Comparison of ENCODE assay signal across 8 cellular contexts in the genomic region with DNA sequence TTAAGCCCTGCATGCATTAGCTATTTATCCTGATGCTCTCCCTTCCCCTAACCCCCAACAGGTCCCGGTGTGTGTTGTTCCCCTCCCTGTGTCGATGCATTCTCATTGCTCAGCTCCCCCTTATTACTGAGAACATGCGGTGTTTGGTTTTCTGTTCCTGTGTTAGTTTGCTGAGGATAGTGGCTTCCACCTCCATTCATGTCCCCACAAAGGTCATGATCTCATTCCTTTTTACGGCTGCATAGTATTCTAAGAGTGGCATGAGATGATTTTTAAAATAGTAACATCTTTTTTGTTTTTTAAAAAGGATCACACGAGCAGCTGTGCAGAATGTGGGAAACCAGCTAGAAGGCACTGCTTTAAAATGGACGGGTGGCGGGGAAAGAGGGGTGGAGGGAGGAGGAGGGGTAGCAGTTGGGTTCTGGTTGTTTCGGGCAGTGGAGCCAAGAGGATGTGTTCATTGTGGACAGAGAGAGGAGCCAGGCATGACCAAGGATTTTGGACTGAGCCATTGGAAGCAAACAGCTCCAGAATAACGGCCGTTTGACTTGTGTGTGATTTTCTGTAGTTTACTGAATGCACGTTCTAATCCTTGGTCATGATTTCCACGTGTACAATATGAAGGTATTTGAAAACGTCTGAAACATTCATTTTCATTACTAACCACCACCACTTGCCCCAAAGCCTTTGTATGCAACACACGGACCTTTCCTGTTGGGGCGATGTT. TPM values are rescaled to one million over a fixed set of nuclear protein-coding genes. Genes with fewer than 3 reads are reported as not detected.
DNase-seq lines count a peak whose midpoint lies in the region; ATAC-seq, FAIRE-seq and TF ChIP-seq lines count a peak whose summit lies in the region.

No MANE protein-coding gene starts in this region.

- no peak for TF ChIP-seq POLR2A in thyroid gland (IDR thresholded peaks at IDR 0.05)

- no peaks in the 10 kb centered on the region for H3K27me3 ChIP-seq in thyroid gland

- H3K9ac ChIP-seq in kidney (ENCODE audit: low read length in 2 of 2): peak overlapping the region in 1 of 2 donors; percentile 81

- DNase-seq in activated T-cell treated with anti-CD3 and anti-CD28 coated beads, Interleukin-2, amount 50 U/mL, for 4 hours: no peak
- DNase-seq in activated T-cell treated with anti-CD3 and anti-CD28 coated beads, Interleukin-2, amount 50 U/mL, for 48 hours: no peak
- no peak for DNase-seq in activated T-helper 1 cell treated with anti-CD3 and anti-CD28 coated beads, Interleukin-12 subunit alpha, Interleukin-12 subunit beta, Interleukin-2, Interleukin-4 antibody, amounts not matched to agents 30 ng/mL and 10 ng/mL and 1 ng/mL, durations not matched to agents 14 hours and 24 hours and 36 hours (ENCODE audit: low spot score)
- DNase-seq in kidney (no peak), thyroid gland (no peak), DMS153 (lab: John Stamatoyannopoulos, UW) (no peak), GM03348 (ENCODE audit: low spot score) (no peak)
- DNase-seq in central memory CD4-positive, alpha-beta T cell: no peak

- no peaks in the 10 kb centered on the region for H3K27me3 Mint-ChIP-seq in activated T-cell treated with anti-CD3 and anti-CD28 coated beads, Interleukin-2, amount 50 U/mL, for 4 hours (ENCODE audit: low read depth)
- H3K27me3 Mint-ChIP-seq in activated T-helper 1 cell treated with anti-CD3 and anti-CD28 coated beads, Interleukin-12 subunit alpha, Interleukin-12 subunit beta, Interleukin-2, Interleukin-4 antibody, amounts not matched to agents 30 ng/mL and 10 ng/mL and 1 ng/mL, durations not matched to agents 14 hours and 24 hours and 36 hours (ENCODE audit: insufficient read depth): no peaks in the 10 kb centered on the region

- WGBS in thyroid gland, 2 donors: 39% methylated on average over 15 of the region's 15 CpGs

- H3K36me3 ChIP-seq in kidney (ENCODE audit: control insufficient read depth in 1 of 2, insufficient read depth in 2 of 2, low read length in 2 of 2): peaks cover 0 to 2% of the 10 kb centered on the region in 2 donors
- H3K36me3 ChIP-seq in thyroid gland: no peaks in the 10 kb centered on the region

- intact Hi-C loops in activated T-helper 1 cell treated with anti-CD3 and anti-CD28 coated beads, Interleukin-12 subunit alpha, Interleukin-12 subunit beta, Interleukin-2, Interleukin-4 antibody, amounts not matched to agents 30 ng/mL and 10 ng/mL and 1 ng/mL, durations not matched to agents 14 hours and 24 hours and 36 hours (cut with micrococcal nuclease): loop anchor here (5.0 to 10.0 kb wide), 3 partner anchors 217 to 1187 kb away; partner anchors contain the start of genes FASTKD3 and MTRR
- intact Hi-C loops in kidney (cut with DNase I): no loop called here
- intact Hi-C loops in thyroid gland (cut with DNase I): no loop called here

- ATAC-seq in activated T-cell treated with anti-CD3 and anti-CD28 coated beads, Interleukin-2, amount 50 U/mL, for 4 hours: no peak

- H3K27ac ChIP-seq in kidney (ENCODE audit: low read depth in 2 of 2, low read length in 2 of 2) (peak overlapping the region; percentile 95 to 97), thyroid gland (peak overlapping the region; percentile 77 to 93 (median 79))

- TF ChIP-seq CTCF in kidney (IDR thresholded peaks at IDR 0.05; ENCODE audit: borderline replicate concordance, extremely low read depth, insufficient read depth) (no peak), thyroid gland (IDR thresholded peaks at IDR 0.05) (no peak)

- peak overlapping the region; percentile 95 for H3K27ac Mint-ChIP-seq in activated T-helper 1 cell treated with anti-CD3 and anti-CD28 coated beads, Interleukin-12 subunit alpha, Interleukin-12 subunit beta, Interleukin-2, Interleukin-4 antibody, amounts not matched to agents 30 ng/mL and 10 ng/mL and 1 ng/mL, durations not matched to agents 14 hours and 24 hours and 36 hours

- H3K4me3 ChIP-seq in kidney (ENCODE audit: low read length in 2 of 2): peak overlapping the region; percentile 62 to 86
- H3K4me3 ChIP-seq in thyroid gland (replicated peaks in 1 of 3): peak overlapping the region in 2 of 3 donors; percentile 61 to 85

- no peak for FAIRE-seq in kidney (lab: Jason Lieb, UNC)

- H3K4me3 Mint-ChIP-seq in activated T-cell treated with anti-CD3 and anti-CD28 coated beads, Interleukin-2, amount 50 U/mL, for 4 hours: peak overlapping the region; percentile 88
- peak overlapping the region; percentile 88 for H3K4me3 Mint-ChIP-seq in activated T-helper 1 cell treated with anti-CD3 and anti-CD28 coated beads, Interleukin-12 subunit alpha, Interleukin-12 subunit beta, Interleukin-2, Interleukin-4 antibody, amounts not matched to agents 30 ng/mL and 10 ng/mL and 1 ng/mL, durations not matched to agents 14 hours and 24 hours and 36 hours

- peaks cover 20% of the 10 kb centered on the region for H3K4me1 Mint-ChIP-seq in activated T-cell treated with anti-CD3 and anti-CD28 coated beads, Interleukin-2, amount 50 U/mL, for 4 hours (ENCODE audit: low read depth)
- H3K4me1 Mint-ChIP-seq in activated T-helper 1 cell treated with anti-CD3 and anti-CD28 coated beads, Interleukin-12 subunit alpha, Interleukin-12 subunit beta, Interleukin-2, Interleukin-4 antibody, amounts not matched to agents 30 ng/mL and 10 ng/mL and 1 ng/mL, durations not matched to agents 14 hours and 24 hours and 36 hours (ENCODE audit: low read depth): peaks cover 30% of the 10 kb centered on the region

- H3K9me3 ChIP-seq in kidney (ENCODE audit: control insufficient read depth in 1 of 2, low read length in 2 of 2) (no peaks in the 10 kb centered on the region), thyroid gland (no peaks in the 10 kb centered on the region)

- no peaks in the 10 kb centered on the region for H3K36me3 Mint-ChIP-seq in activated T-cell treated with anti-CD3 and anti-CD28 coated beads, Interleukin-2, amount 50 U/mL, for 4 hours (ENCODE audit: insufficient read depth)
- H3K36me3 Mint-ChIP-seq in activated T-helper 1 cell treated with anti-CD3 and anti-CD28 coated beads, Interleukin-12 subunit alpha, Interleukin-12 subunit beta, Interleukin-2, Interleukin-4 antibody, amounts not matched to agents 30 ng/mL and 10 ng/mL and 1 ng/mL, durations not matched to agents 14 hours and 24 hours and 36 hours (ENCODE audit: low read depth): peaks cover 3% of the 10 kb centered on the region

- no peaks in the 10 kb centered on the region for H3K9me3 Mint-ChIP-seq in activated T-cell treated with anti-CD3 and anti-CD28 coated beads, Interleukin-2, amount 50 U/mL, for 4 hours
- H3K9me3 Mint-ChIP-seq in activated T-helper 1 cell treated with anti-CD3 and anti-CD28 coated beads, Interleukin-12 subunit alpha, Interleukin-12 subunit beta, Interleukin-2, Interleukin-4 antibody, amounts not matched to agents 30 ng/mL and 10 ng/mL and 1 ng/mL, durations not matched to agents 14 hours and 24 hours and 36 hours: no peaks in the 10 kb centered on the region

- H3K4me1 ChIP-seq in kidney (ENCODE audit: control insufficient read depth in 1 of 2, insufficient read depth in 1 of 2, low read depth in 1 of 2, low read length in 2 of 2) (peaks cover 12 to 19% of the 10 kb centered on the region in 2 donors), thyroid gland (peaks cover 20 to 26% of the 10 kb centered on the region in 2 donors)

RNA-seq across cellular contexts. Expression of gene TENT4A, which starts 1.7 kb away (rescaled TPM):
- total RNA-seq in activated T-cell treated with anti-CD3 and anti-CD28 coated beads, Interleukin-2, amount 50 U/mL, for 4 hours: 10 to 100 TPM; 24.7 to 27.4 (median 25.9) TPM
- 40.6 and 42.3 TPM in 2 replicates for total RNA-seq in activated T-helper 1 cell treated with anti-CD3 and anti-CD28 coated beads, Interleukin-12 subunit alpha, Interleukin-12 subunit beta, Interleukin-2, Interleukin-4 antibody, amounts not matched to agents 30 ng/mL and 10 ng/mL and 1 ng/mL, durations not matched to agents 14 hours and 24 hours and 36 hours
- total RNA-seq in kidney: 22.8 TPM
- 4.8 TPM for polyA plus RNA-seq in kidney (ENCODE audit: insufficient read depth, low read depth, low replicate concordance)
- 10 to 100 TPM; 19.8 to 41.2 (median 29.4) TPM for total RNA-seq in thyroid gland
